ENCODE assay signal across 26 cellular contexts in the genomic region with DNA sequence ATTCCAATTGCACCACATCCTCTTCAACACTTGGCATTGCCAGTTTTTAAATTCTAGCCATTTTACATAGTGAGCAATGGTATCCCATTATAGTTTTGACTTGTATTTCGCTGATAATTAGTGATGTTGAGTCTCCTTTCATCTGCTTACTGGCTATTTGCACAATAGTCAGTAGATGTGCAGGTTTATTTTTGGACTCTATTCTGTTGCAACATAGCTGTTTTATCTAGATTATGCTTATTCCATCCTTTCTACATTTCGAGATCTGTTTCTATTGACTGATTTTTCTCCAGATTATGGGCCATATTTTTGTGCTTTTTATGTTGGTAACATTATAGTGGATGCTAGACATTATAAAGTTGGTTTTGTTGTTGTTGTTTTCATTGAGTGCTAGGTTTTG.
"Had no signal": no experiment of that assay in that cellular context is flagged by ENCODE, and none has a peak within 500 bp of the region (broad histone marks: within the 10 kb centered on the region; RNA-seq: fewer than 3 reads in every experiment).

No MANE protein-coding gene starts in this region.

- H3K4me3 ChIP-seq: ascending aorta, cardiac muscle cell, PC-9 had no signal

- H3K27me3 Mint-ChIP-seq: brain had no signal

- ATAC-seq: activated CD4-positive, CD25-positive, alpha-beta regulatory T cell treated with anti-CD3 and anti-CD28 coated beads, Interleukin-2, amount 50 U/mL, for 24 hours; activated CD8-positive, alpha-beta T cell treated with anti-CD3 and anti-CD28 coated beads for 36 hours; activated T-cell treated with anti-CD3 and anti-CD28 coated beads, Interleukin-2, amount 50 U/mL, for 72 hours had no signal

- H3K9ac ChIP-seq: SK-N-SH had no signal

- H3K9me3 Mint-ChIP-seq: activated CD8-positive, alpha-beta T cell treated with anti-CD3 and anti-CD28 coated beads for 36 hours; activated T-cell treated with anti-CD3 and anti-CD28 coated beads, Interleukin-2, amount 50 U/mL, for 72 hours; activated T-helper 2 cell treated with anti-CD3 and anti-CD28 coated beads, Interferon-gamma antibody, Interleukin-2, Interleukin-4, amounts not matched to agents 10 μg/mL and 5 μg/mL and 100 μg/mL, durations not matched to agents 14 hours and 24 hours and 36 hours had no signal

- H3K27ac Mint-ChIP-seq: activated CD8-positive, alpha-beta T cell treated with anti-CD3 and anti-CD28 coated beads for 36 hours; activated T-cell treated with anti-CD3 and anti-CD28 coated beads, Interleukin-2, amount 50 U/mL, for 72 hours; activated T-helper 2 cell treated with anti-CD3 and anti-CD28 coated beads, Interferon-gamma antibody, Interleukin-2, Interleukin-4, amounts not matched to agents 10 μg/mL and 5 μg/mL and 100 μg/mL, durations not matched to agents 14 hours and 24 hours and 36 hours; brain had no signal

- H3K27ac ChIP-seq: ascending aorta, cardiac muscle cell, PC-9, WERI-Rb-1 had no signal

- H3K4me2 ChIP-seq: PC-9, SK-N-SH had no signal

- H3K4me3 Mint-ChIP-seq: activated CD8-positive, alpha-beta T cell treated with anti-CD3 and anti-CD28 coated beads for 36 hours; activated T-cell treated with anti-CD3 and anti-CD28 coated beads, Interleukin-2, amount 50 U/mL, for 72 hours; brain had no signal

- H3K27me3 ChIP-seq: ascending aorta, cardiac muscle cell had no signal

- DNase-seq: activated CD4-positive, alpha-beta T cell treated with anti-CD3 and anti-CD28 coated beads for 4 hours; activated CD8-positive, alpha-beta memory T cell treated with anti-CD3 and anti-CD28 coated beads, Interleukin-2, amount 50 U/mL, for 4 hours; activated CD8-positive, alpha-beta T cell treated with anti-CD3 and anti-CD28 coated beads for 36 hours; activated naive CD4-positive, alpha-beta T cell treated with anti-CD3 and anti-CD28 coated beads, Interleukin-2, amount 50 U/mL, for 16 hours; activated T-cell treated with anti-CD3 and anti-CD28 coated beads, Interleukin-2, amount 50 U/mL, for 72 hours; amniotic stem cell; Karpas-422; MM.1S; NCI-H1092; NCI-H1417; NCI-H1930; NCI-H2107; NCI-H2171 treated with DMSO at 0.1 percent for 48 hours; NCI-H226; NCI-H526 treated with DMSO at 0.1 percent for 48 hours; NCI-H82; PC-9; SK-N-SH; T-helper 1 cell; WERI-Rb-1 had no signal

- FAIRE-seq: colon had no signal

- H3K36me3 ChIP-seq: cardiac muscle cell, WERI-Rb-1 had no signal

- H3K4me1 Mint-ChIP-seq: brain had no signal

- H3K4me1 ChIP-seq: ascending aorta had no signal

- H2AFZ ChIP-seq: PC-9 had no signal

- H3K9me3 ChIP-seq: ascending aorta, SK-N-SH had no signal
